Comparison of ENCODE assay signal across 2 cellular contexts in the genomic region with DNA sequence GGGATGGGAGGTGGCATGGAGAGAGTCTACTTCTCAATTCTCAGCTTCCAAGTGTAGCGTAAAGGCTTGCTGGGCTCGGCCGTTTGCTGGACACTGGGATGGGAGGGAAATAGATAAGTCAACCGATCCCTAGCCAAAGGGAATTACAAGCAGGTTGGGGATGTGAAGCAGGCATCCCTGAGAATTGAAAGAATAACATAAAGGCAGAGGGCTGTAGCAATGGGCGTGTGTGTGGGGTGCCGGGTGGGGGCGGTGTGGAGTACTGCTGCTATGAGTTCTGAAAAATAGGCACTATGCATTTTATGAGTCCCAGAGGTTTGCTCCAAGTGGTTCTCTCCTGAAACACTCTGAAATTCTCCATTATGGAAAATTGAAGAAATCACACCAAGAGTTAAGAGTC.
TF ChIP-seq lines count a peak whose summit lies in the region.

No MANE protein-coding gene starts in this region.

TF ChIP-seq in HEK293T, 16 proteins besides CTCF, POLR2A, EP300 and RAD21 (continued from another document):
- TF ChIP-seq BHLHE40 (IDR thresholded peaks at IDR 0.05; ENCODE audit: borderline replicate concordance) (no peak), ELF4 (IDR thresholded peaks at IDR 0.05) (no peak), SUZ12 (IDR thresholded peaks at IDR 0.05) (no peak), FOXA1 (IDR thresholded peaks at IDR 0.05) (no peak), HDGF (IDR thresholded peaks at IDR 0.05; ENCODE audit: borderline replicate concordance) (no peak), NFRKB (IDR thresholded peaks at IDR 0.05) (no peak), FOXK2 (IDR thresholded peaks at IDR 0.05) (no peak), FOXM1 (IDR thresholded peaks at IDR 0.05; ENCODE audit: borderline replicate concordance) (no peak), PKNOX1 (IDR thresholded peaks at IDR 0.05) (no peak)

TF ChIP-seq in H1, 55 proteins besides CTCF, POLR2A, EP300 and RAD21 (continued from another document):
- TF ChIP-seq TAF7 (optimal IDR thresholded peaks at IDR 0.05; ENCODE audit: borderline replicate concordance, low read depth, low read length), result no peak
- no peak for TF ChIP-seq CBX5 (IDR thresholded peaks at IDR 0.05; ENCODE audit: low read depth, low read length)
- no peak for TF ChIP-seq ASH2L (IDR thresholded peaks at IDR 0.05; ENCODE audit: low read length)
- TF ChIP-seq NANOG (IDR thresholded peaks at IDR 0.05; ENCODE audit: insufficient read depth, low read depth, low read length, poor library complexity, severe bottlenecking), result no peak
- TF ChIP-seq, protein P1, sequence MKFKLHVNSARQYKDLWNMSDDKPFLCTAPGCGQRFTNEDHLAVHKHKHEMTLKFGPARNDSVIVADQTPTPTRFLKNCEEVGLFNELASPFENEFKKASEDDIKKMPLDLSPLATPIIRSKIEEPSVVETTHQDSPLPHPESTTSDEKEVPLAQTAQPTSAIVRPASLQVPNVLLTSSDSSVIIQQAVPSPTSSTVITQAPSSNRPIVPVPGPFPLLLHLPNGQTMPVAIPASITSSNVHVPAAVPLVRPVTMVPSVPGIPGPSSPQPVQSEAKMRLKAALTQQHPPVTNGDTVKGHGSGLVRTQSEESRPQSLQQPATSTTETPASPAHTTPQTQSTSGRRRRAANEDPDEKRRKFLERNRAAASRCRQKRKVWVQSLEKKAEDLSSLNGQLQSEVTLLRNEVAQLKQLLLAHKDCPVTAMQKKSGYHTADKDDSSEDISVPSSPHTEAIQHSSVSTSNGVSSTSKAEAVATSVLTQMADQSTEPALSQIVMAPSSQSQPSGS (IDR thresholded peaks at IDR 0.05; ENCODE audit: low read length), result no peak
- TF ChIP-seq FOSL1 (IDR thresholded peaks at IDR 0.05; ENCODE audit: insufficient read depth, low read depth, low read length), result no peak
TF ChIP-seq in H1: peak in this region for 0.
